Comparison of ENCODE assay signal across 13 cellular contexts in the genomic region with DNA sequence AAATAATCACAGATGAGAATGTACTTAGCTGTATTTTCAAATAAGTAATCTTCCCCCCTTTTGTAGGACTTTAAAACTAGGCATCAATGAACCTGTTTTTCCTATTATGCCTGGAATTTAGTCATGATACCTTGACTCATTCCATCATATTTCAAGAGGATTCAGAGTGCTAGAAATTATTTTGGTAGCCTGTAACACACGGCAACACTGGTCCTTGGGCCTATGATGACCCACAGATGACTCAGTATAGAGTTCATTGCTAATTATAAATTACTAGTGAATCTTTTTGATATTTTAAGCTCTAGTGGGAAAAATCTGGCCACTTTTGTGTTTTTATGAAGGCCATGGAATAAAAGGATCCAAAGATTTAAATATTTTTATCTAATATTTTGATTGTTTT.
"Had no signal": no experiment of that assay in that cellular context is flagged by ENCODE, and none has a peak within 500 bp of the region (broad histone marks: within the 10 kb centered on the region; RNA-seq: fewer than 3 reads in every experiment).

No MANE protein-coding gene starts in this region.

- H3K27me3 ChIP-seq: gastrocnemius medialis, heart right ventricle, neural progenitor cell, pancreas had no signal

- H3K4me2 ChIP-seq: neural progenitor cell had no signal

- H3K9me3 Mint-ChIP-seq: activated T-helper 2 cell treated with anti-CD3 and anti-CD28 coated beads, Interferon-gamma antibody, Interleukin-2, Interleukin-4, amounts not matched to agents 10 μg/mL and 5 μg/mL and 100 μg/mL, durations not matched to agents 14 hours and 24 hours and 36 hours; neural progenitor cell; stimulated activated naive CD8-positive, alpha-beta T cell treated with anti-CD3 and anti-CD28 coated beads, Interleukin-15, amount 100 ng/mL, for 72 hours had no signal

- DNase-seq: activated CD4-positive, alpha-beta T cell treated with anti-CD3 and anti-CD28 coated beads for 36 hours; anterior cingulate cortex; gastrocnemius medialis; heart right ventricle; left ventricle myocardium superior; pancreas; stimulated activated CD4-positive, alpha-beta T cell treated with anti-CD3 and anti-CD28 coated beads, Interleukin-15, amount 100 ng/mL, for 24 hours; stimulated activated CD4-positive, alpha-beta T cell treated with anti-CD3 and anti-CD28 coated beads, Interleukin-4, amount 100 ng/mL, for 24 hours; stimulated activated naive CD8-positive, alpha-beta T cell treated with anti-CD3 and anti-CD28 coated beads, Interleukin-15, amount 100 ng/mL, for 72 hours; T-helper 9 cell had no signal

- H3K27me3 Mint-ChIP-seq: activated CD4-positive, alpha-beta T cell treated with anti-CD3 and anti-CD28 coated beads for 36 hours; activated naive CD8-positive, alpha-beta T cell; stimulated activated naive CD8-positive, alpha-beta T cell treated with anti-CD3 and anti-CD28 coated beads, Interleukin-15, amount 100 ng/mL, for 72 hours had no signal

- H3K4me3 Mint-ChIP-seq: activated CD4-positive, alpha-beta T cell treated with anti-CD3 and anti-CD28 coated beads for 36 hours; activated naive CD8-positive, alpha-beta T cell; neural progenitor cell; stimulated activated naive CD8-positive, alpha-beta T cell treated with anti-CD3 and anti-CD28 coated beads, Interleukin-15, amount 100 ng/mL, for 72 hours had no signal

- H3K9me3 ChIP-seq: gastrocnemius medialis, heart right ventricle, pancreas had no signal

- H2AFZ ChIP-seq: neural progenitor cell had no signal

- ATAC-seq: activated CD4-positive, alpha-beta T cell treated with anti-CD3 and anti-CD28 coated beads for 36 hours; gastrocnemius medialis; heart right ventricle; left ventricle myocardium superior; pancreas; stimulated activated naive CD8-positive, alpha-beta T cell treated with anti-CD3 and anti-CD28 coated beads, Interleukin-15, amount 100 ng/mL, for 72 hours had no signal

- H3K9ac ChIP-seq: neural progenitor cell had no signal

- H3K4me1 ChIP-seq: neural progenitor cell had no signal

- H3K27ac ChIP-seq: neural progenitor cell, pancreas had no signal

- H3K4me3 ChIP-seq: gastrocnemius medialis, heart right ventricle, neural progenitor cell, pancreas had no signal

- H3K27ac Mint-ChIP-seq: activated naive CD8-positive, alpha-beta T cell; activated T-helper 2 cell treated with anti-CD3 and anti-CD28 coated beads, Interferon-gamma antibody, Interleukin-2, Interleukin-4, amounts not matched to agents 10 μg/mL and 5 μg/mL and 100 μg/mL, durations not matched to agents 14 hours and 24 hours and 36 hours; neural progenitor cell had no signal
